ENCODE assay signal across 18 cellular contexts in genomic region chr5:115859378-115859777, GRCh38. TPM values are rescaled to one million over a fixed set of nuclear protein-coding genes. Genes with fewer than 3 reads are reported as not detected.
"Had no signal": no experiment of that assay in that cellular context is flagged by ENCODE, and none has a peak within 500 bp of the region (broad histone marks: within the 10 kb centered on the region; RNA-seq: fewer than 3 reads in every experiment).

No MANE protein-coding gene starts in this region.

- H3K4me1 ChIP-seq: prostate gland had no signal

- H3K36me3 ChIP-seq: prostate gland, right lobe of liver, spleen, upper lobe of left lung had no signal

- DNase-seq: activated CD4-positive, alpha-beta T cell treated with anti-CD3 and anti-CD28 coated beads, Interleukin-2, amount 50 U/mL, for 4 hours; activated CD4-positive, CD25-positive, alpha-beta regulatory T cell treated with anti-CD3 and anti-CD28 coated beads, Interleukin-2, amount 50 U/mL, for 72 hours; activated effector memory CD4-positive, alpha-beta T cell treated with anti-CD3 and anti-CD28 coated beads, Interleukin-2, amount 50 U/mL, for 16 hours; activated T-cell treated with anti-CD3 and anti-CD28 coated beads, Interleukin-2, amount 50 U/mL, for 4 hours; cerebellar nuclear complex; endodermal cell; erythroblast; foreskin keratinocyte; head of caudate nucleus; naive thymus-derived CD4-positive, alpha-beta T cell; right lobe of liver; spleen; stimulated activated CD4-positive, alpha-beta T cell treated with anti-CD3 and anti-CD28 coated beads, Interleukin-2, amount 100 ng/mL, for 24 hours; stimulated activated naive B cell treated with anti-CD40 and anti-IgM and Interleukin-4, amounts not matched to agents 10 μg/mL and 1 μg/mL and 100 μg/mL, for 72 hours; substantia nigra; upper lobe of left lung had no signal

- H3K9me3 ChIP-seq: prostate gland had no signal

- H3K27me3 ChIP-seq: foreskin keratinocyte, right lobe of liver, spleen, upper lobe of left lung had no signal

- ATAC-seq: activated T-cell treated with anti-CD3 and anti-CD28 coated beads, Interleukin-2, amount 50 U/mL, for 4 hours; foreskin keratinocyte; naive thymus-derived CD4-positive, alpha-beta T cell; right lobe of liver; stimulated activated naive B cell treated with anti-CD40 and anti-IgM and Interleukin-4, amounts not matched to agents 10 μg/mL and 1 μg/mL and 100 μg/mL, for 72 hours had no signal

- H3K27ac ChIP-seq: foreskin keratinocyte, prostate gland, right lobe of liver, spleen, upper lobe of left lung had no signal

- H3K4me3 ChIP-seq: prostate gland, right lobe of liver, spleen, upper lobe of left lung had no signal

RNA-seq across cellular contexts. Expression of gene CDO1, which starts 42.9 kb away (rescaled TPM):
- total RNA-seq: lung microvascular endothelial cell had no signal
- polyA plus RNA-seq: naive thymus-derived CD4-positive, alpha-beta T cell had no signal
